Comparison of ENCODE assay signal across 22 cellular contexts in genomic region chr3:13530241-13531009, GRCh38. TPM values are rescaled to one million over a fixed set of nuclear protein-coding genes. Genes with fewer than 3 reads are reported as not detected.
DNase-seq lines count a peak whose midpoint lies in the region; ATAC-seq and TF ChIP-seq lines count a peak whose summit lies in the region.
"Had no signal": no experiment of that assay in that cellular context is flagged by ENCODE, and none has a peak within 500 bp of the region (broad histone marks: within the 10 kb centered on the region; RNA-seq: fewer than 3 reads in every experiment).

No MANE protein-coding gene starts in this region.

- ATAC-seq in Right ventricle myocardium inferior (peak; percentile 47), GM21576 (IDR thresholded peaks at IDR 0.05; ENCODE audit: unreplicated experiment) (no peak), GM21528 (IDR thresholded peaks at IDR 0.05; ENCODE audit: low FRiP score, unreplicated experiment) (no peak)
- ATAC-seq: PC-3 had no signal

- peaks cover 21% of the 10 kb centered on the region for H3K4me1 ChIP-seq in left ventricle myocardium inferior

- no peak overlapping the region for H3K4me3 ChIP-seq in left ventricle myocardium inferior
- H3K4me3 ChIP-seq: MG63, SJCRH30 had no signal

- intact Hi-C loops in Right ventricle myocardium inferior (cut with DNase I) = no loop called here
- intact Hi-C loops in cardiac septum (cut with DNase I) = no loop called here
- intact Hi-C loops in left ventricle myocardium inferior (cut with micrococcal nuclease) = no loop called here
- intact Hi-C loops in posterior vena cava (cut with DNase I) = loop anchor here in 1 of 2 donors (5.0 kb wide), 1 partner anchor 873 kb away; no protein-coding TSS in a partner anchor

- no peaks in the 10 kb centered on the region for H3K36me3 ChIP-seq in left ventricle myocardium inferior
- H3K36me3 ChIP-seq: MG63, SJCRH30 had no signal

- H3K27ac ChIP-seq in left ventricle myocardium inferior (replicated peaks) = peak overlapping the region; percentile 71
- H3K27ac ChIP-seq: 22Rv1, SJCRH30 had no signal

- no peak for TF ChIP-seq CTCF in left ventricle myocardium inferior (IDR thresholded peaks at IDR 0.05; ENCODE audit: borderline replicate concordance)

- peaks cover 27% of the 10 kb centered on the region for H3K27me3 ChIP-seq in left ventricle myocardium inferior (ENCODE audit: low read depth)
- H3K27me3 ChIP-seq: MG63 had no signal

- DNase-seq in Right ventricle myocardium inferior (ENCODE audit: missing footprints) = no peak
- no peak for DNase-seq in cardiac septum (ENCODE audit: low spot score)
- peak; percentile 33 for DNase-seq in left ventricle myocardium inferior
- peak; percentile 70 for DNase-seq in posterior vena cava (ENCODE audit: low spot score)
- no peak for DNase-seq in germinal center (ENCODE audit: low spot score)
- DNase-seq in NCI-H1417 (lab: John Stamatoyannopoulos, UW) = no peak
- DNase-seq: DMS 273 treated with DMSO at 0.1 percent for 48 hours, DND-41, H9, Kasumi-1, MG63, NCI-H1048, NCI-H1436 treated with DMSO at 0.1 percent for 48 hours, NCI-H2029 treated with DMSO at 0.1 percent for 48 hours, NCI-H2171, NCI-H526, PC-3, RPMI8226, SJCRH30 had no signal

- H3K9me3 ChIP-seq in left ventricle myocardium inferior (replicated peaks) = no peaks in the 10 kb centered on the region
- H3K9me3 ChIP-seq: MG63, SJCRH30 had no signal

RNA-seq across cellular contexts. Expression of gene FBLN2, which starts 18.5 kb away (rescaled TPM):
- total RNA-seq in Right ventricle myocardium inferior = 81.1 TPM
- total RNA-seq in cardiac septum = 64.6 TPM
- 56.7 TPM for total RNA-seq in left ventricle myocardium inferior
- total RNA-seq in posterior vena cava = 100 to 1,000 TPM; 283 to 585 TPM
- total RNA-seq: SJCRH30 had no signal

RNA-seq across cellular contexts. Expression of gene HDAC11, which starts 50.3 kb away (rescaled TPM):
- total RNA-seq in Right ventricle myocardium inferior = 37.5 TPM
- 30.7 TPM for total RNA-seq in cardiac septum
- 34.3 TPM for total RNA-seq in left ventricle myocardium inferior
- 10 to 100 TPM; 12.9 to 15.3 TPM for total RNA-seq in posterior vena cava

Comparison
In these comparisons a context has a peak if more than half of its experiments do, and no peak if none do; other contexts are left out.
1. DNase-seq: peak in left ventricle myocardium inferior (single experiment) and posterior vena cava (single experiment); none in Right ventricle myocardium inferior (single experiment), cardiac septum (single experiment), germinal center (single experiment) and NCI-H1417 (0 of 3).